In the genomic region with DNA sequence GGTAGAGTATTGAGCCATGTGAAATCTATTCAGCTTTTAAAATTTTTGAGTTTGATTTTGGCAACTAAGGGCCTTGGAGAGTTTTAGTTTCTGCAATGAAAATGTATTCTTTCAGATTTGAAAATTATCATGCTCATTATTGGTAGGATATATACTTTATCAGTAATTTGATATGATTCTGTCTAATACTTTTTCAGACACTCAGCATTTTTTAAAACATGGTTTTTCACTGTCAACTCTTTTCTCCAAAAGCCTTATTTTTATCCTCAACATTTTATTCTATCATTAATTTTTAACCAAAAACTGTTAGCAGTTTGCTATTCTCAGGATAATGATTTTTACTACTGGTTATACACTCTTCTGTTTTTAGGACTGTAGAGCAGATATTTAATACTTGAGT, we compare ENCODE assay signal across 28 cellular contexts.
"Had no signal": no experiment of that assay in that cellular context is flagged by ENCODE, and none has a peak within 500 bp of the region (broad histone marks: within the 10 kb centered on the region; RNA-seq: fewer than 3 reads in every experiment).

No MANE protein-coding gene starts in this region.

- H3K27me3 ChIP-seq: gastrocnemius medialis, hepatocyte, right atrium auricular region, spleen, transverse colon, upper lobe of right lung, uterus had no signal

- H3K9me3 ChIP-seq: gastrocnemius medialis, mucosa of descending colon, neutrophil, prostate gland, right atrium auricular region, thoracic aorta, transverse colon, upper lobe of right lung, uterus had no signal

- H2AFZ ChIP-seq: hepatocyte had no signal

- H3K4me2 ChIP-seq: hepatocyte had no signal

- ATAC-seq: gastrocnemius medialis; left lobe of liver; mucosa of descending colon; natural killer cell treated with Interleukin-12 subunit alpha and Interleukin-12 subunit beta and Interleukin-15 and Interleukin-18, amount 100 ng/mL, for 72 hours; stimulated activated memory B cell treated with anti-CD40 and anti-IgM and Interleukin-4, amounts not matched to agents 10 μg/mL and 1 μg/mL and 100 μg/mL, for 72 hours; stimulated activated naive CD8-positive, alpha-beta T cell treated with anti-CD3 and anti-CD28 coated beads, Interleukin-15, Interleukin-2, amounts not matched to agents 100 U/mL and 50 U/mL, for 24 hours; upper lobe of right lung had no signal

- H3K36me3 ChIP-seq: gastrocnemius medialis, neutrophil, prostate gland, right atrium auricular region, thoracic aorta, transverse colon, upper lobe of right lung, uterus had no signal

- FAIRE-seq: endometrium, kidney had no signal

- DNase-seq: dermis blood vessel endothelial cell; effector memory CD4-positive, alpha-beta T cell; gastrocnemius medialis; head of caudate nucleus; kidney; mucosa of descending colon; naive B cell; spleen; stimulated activated CD4-positive, alpha-beta T cell treated with anti-CD3 and anti-CD28 coated beads, Interleukin-4, amount 100 ng/mL, for 4 hours; stimulated activated naive CD8-positive, alpha-beta T cell treated with anti-CD3 and anti-CD28 coated beads, Interleukin-15, Interleukin-2, amounts not matched to agents 100 U/mL and 50 U/mL, for 24 hours; substantia nigra; transverse colon; upper lobe of right lung; uterus had no signal

- H3K27ac Mint-ChIP-seq: memory B cell; mesothelial cell of epicardium; natural killer cell treated with Interleukin-12 subunit alpha and Interleukin-12 subunit beta and Interleukin-15 and Interleukin-18, amount 100 ng/mL, for 72 hours; stimulated activated memory B cell treated with anti-CD40 and anti-IgM and Interleukin-4, amounts not matched to agents 10 μg/mL and 1 μg/mL and 100 μg/mL, for 72 hours had no signal

- H3K27ac ChIP-seq: coronary artery, gastrocnemius medialis, hepatocyte, neutrophil, prostate gland, right atrium auricular region, skin epidermis, spleen, thoracic aorta, transverse colon, upper lobe of right lung, uterus had no signal

- H3K27me3 Mint-ChIP-seq: memory B cell; naive B cell; natural killer cell treated with Interleukin-12 subunit alpha and Interleukin-12 subunit beta and Interleukin-15 and Interleukin-18, amount 100 ng/mL, for 72 hours; stimulated activated memory B cell treated with anti-CD40 and anti-IgM and Interleukin-4, amounts not matched to agents 10 μg/mL and 1 μg/mL and 100 μg/mL, for 72 hours had no signal

- H3K4me3 Mint-ChIP-seq: memory B cell; mesothelial cell of epicardium; natural killer cell treated with Interleukin-12 subunit alpha and Interleukin-12 subunit beta and Interleukin-15 and Interleukin-18, amount 100 ng/mL, for 72 hours; stimulated activated memory B cell treated with anti-CD40 and anti-IgM and Interleukin-4, amounts not matched to agents 10 μg/mL and 1 μg/mL and 100 μg/mL, for 72 hours had no signal

- H3K4me3 ChIP-seq: coronary artery, gastrocnemius medialis, hepatocyte, lung, mucosa of descending colon, prostate gland, right atrium auricular region, skin epidermis, spleen, thoracic aorta, transverse colon, upper lobe of right lung, uterus had no signal

- H3K4me1 ChIP-seq: prostate gland had no signal
